Comparison of ENCODE assay signal across 12 cellular contexts in the genomic region with DNA sequence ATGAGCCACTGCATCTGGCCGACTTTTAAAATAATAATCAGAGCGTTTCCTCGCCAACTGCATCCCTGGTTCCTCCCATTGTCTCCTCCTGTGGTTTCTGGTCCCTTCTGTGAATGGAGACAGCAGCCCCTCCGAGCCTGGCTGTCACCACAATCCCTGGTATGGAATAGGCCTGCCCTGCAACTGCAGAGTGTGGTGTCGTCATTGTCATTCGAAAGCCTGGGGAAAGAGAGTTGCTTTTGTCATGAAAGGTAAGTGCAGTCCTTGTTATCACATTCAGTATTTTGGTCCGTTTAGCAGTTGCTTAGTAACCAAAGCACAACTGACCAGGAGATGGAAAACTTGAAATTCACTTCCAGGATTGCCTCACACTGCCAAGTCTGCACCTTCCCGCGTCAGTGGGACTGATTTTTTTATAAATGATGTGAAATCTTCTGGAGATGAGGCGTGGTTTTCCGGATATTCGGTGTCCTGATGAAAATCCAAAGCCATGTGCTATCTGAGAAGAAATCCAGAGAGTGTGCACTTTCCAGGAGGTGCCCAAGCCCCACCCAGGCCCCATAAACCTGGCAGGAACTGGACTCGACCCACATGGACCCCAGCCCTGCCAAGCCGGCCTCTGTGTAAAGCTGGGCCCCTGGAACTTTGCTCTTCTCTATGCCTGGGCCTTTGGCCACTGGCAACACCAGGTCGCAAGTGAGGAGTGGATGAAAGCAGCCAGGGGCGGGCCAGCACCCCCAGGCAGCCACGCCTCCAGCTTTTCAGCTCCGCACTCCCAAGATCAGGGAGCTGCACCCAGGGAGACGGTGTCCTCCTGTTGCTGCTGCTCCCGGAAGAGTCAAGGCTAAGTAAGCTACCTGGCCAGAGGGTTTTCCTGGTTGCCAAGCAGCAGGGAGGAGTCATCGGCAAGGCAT.
DNase-seq lines count a peak whose midpoint lies in the region; ATAC-seq and TF ChIP-seq lines count a peak whose summit lies in the region.
"Had no signal": no experiment of that assay in that cellular context is flagged by ENCODE, and none has a peak within 500 bp of the region (broad histone marks: within the 10 kb centered on the region; RNA-seq: fewer than 3 reads in every experiment).

No MANE protein-coding gene starts in this region.

- no peaks in the 10 kb centered on the region for H3K9me3 Mint-ChIP-seq in T-helper 2 cell treated with Interferon-gamma antibody and Interleukin-4, amounts not matched to agents 5 μg/mL and 100 μg/mL, for 36 hours
- no peaks in the 10 kb centered on the region for H3K9me3 Mint-ChIP-seq in CD8-positive, alpha-beta memory T cell
- H3K9me3 Mint-ChIP-seq: activated naive CD4-positive, alpha-beta T cell treated with anti-CD3 and anti-CD28 coated beads for 36 hours; CD4-positive, alpha-beta T cell; stimulated activated effector memory CD8-positive, alpha-beta T cell treated with anti-CD3 and anti-CD28 coated beads, Interleukin-12 subunit alpha, Interleukin-12 subunit beta, amount 100 ng/mL, for 72 hours had no signal

- H3K36me3 ChIP-seq in lower lobe of right lung (peaks cover 10% of the 10 kb centered on the region), prostate gland (no peaks in the 10 kb centered on the region)
- no peaks in the 10 kb centered on the region for H3K36me3 ChIP-seq in CD8-positive, alpha-beta memory T cell (ENCODE audit: insufficient read depth, low read length)

- 59% methylated on average over 21 of the region's 21 CpGs for WGBS in prostate gland

- intact Hi-C loops in lower lobe of right lung (cut with DNase I) (no loop called here), prostate gland (cut with DNase I) (no loop called here)

- H3K36me3 Mint-ChIP-seq in T-helper 2 cell treated with Interferon-gamma antibody and Interleukin-4, amounts not matched to agents 5 μg/mL and 100 μg/mL, for 36 hours (ENCODE audit: low read depth), result no peaks in the 10 kb centered on the region
- peaks cover 0 to 13% (median 5%) of the 10 kb centered on the region in 3 donors for H3K36me3 Mint-ChIP-seq in CD8-positive, alpha-beta memory T cell
- H3K36me3 Mint-ChIP-seq: stimulated activated effector memory CD8-positive, alpha-beta T cell treated with anti-CD3 and anti-CD28 coated beads, Interleukin-12 subunit alpha, Interleukin-12 subunit beta, amount 100 ng/mL, for 72 hours had no signal

- DNase-seq in AG08396 (ENCODE audit: low spot score) (peak; percentile 33), LHCN-M2 (ENCODE audit: low read depth) (peak; percentile 23), epithelial cell of proximal tubule (ENCODE audit: low read depth) (peak; percentile 42), lower lobe of right lung (no peak), prostate gland (ENCODE audit: low spot score) (no peak)
- DNase-seq in T-helper 2 cell treated with Interferon-gamma antibody and Interleukin-4, amounts not matched to agents 5 μg/mL and 100 μg/mL, for 36 hours (ENCODE audit: low spot score), result no peak
- DNase-seq in CD8-positive, alpha-beta memory T cell, result no peak
- DNase-seq: activated naive CD4-positive, alpha-beta T cell treated with anti-CD3 and anti-CD28 coated beads for 36 hours; CD4-positive, alpha-beta T cell had no signal

- H3K27me3 Mint-ChIP-seq in T-helper 2 cell treated with Interferon-gamma antibody and Interleukin-4, amounts not matched to agents 5 μg/mL and 100 μg/mL, for 36 hours (ENCODE audit: low read depth), result no peaks in the 10 kb centered on the region
- no peaks in the 10 kb centered on the region for H3K27me3 Mint-ChIP-seq in CD8-positive, alpha-beta memory T cell
- H3K27me3 Mint-ChIP-seq: CD4-positive, alpha-beta T cell had no signal

- no peaks in the 10 kb centered on the region for H3K4me1 ChIP-seq in lower lobe of right lung
- no peaks in the 10 kb centered on the region for H3K4me1 ChIP-seq in prostate gland (replicated peaks)
- no peaks in the 10 kb centered on the region for H3K4me1 ChIP-seq in CD8-positive, alpha-beta memory T cell (ENCODE audit: insufficient read depth, low read length)

- H3K27me3 ChIP-seq in lower lobe of right lung (ENCODE audit: low read depth) (no peaks in the 10 kb centered on the region), prostate gland (replicated peaks; ENCODE audit: insufficient read depth) (no peaks in the 10 kb centered on the region)
- no peaks in the 10 kb centered on the region for H3K27me3 ChIP-seq in CD8-positive, alpha-beta memory T cell (ENCODE audit: insufficient read depth, low read length, poor library complexity, severe bottlenecking)
- H3K27me3 ChIP-seq: neutrophil had no signal

- H3K9me3 ChIP-seq in lower lobe of right lung, result no peaks in the 10 kb centered on the region
- H3K9me3 ChIP-seq in prostate gland, result no peaks in the 10 kb centered on the region
- no peaks in the 10 kb centered on the region for H3K9me3 ChIP-seq in CD8-positive, alpha-beta memory T cell (ENCODE audit: low read length)
- H3K9me3 ChIP-seq: neutrophil had no signal

- ATAC-seq in lower lobe of right lung (peak; percentile 75 to 81), GM21576 (IDR thresholded peaks at IDR 0.05; ENCODE audit: unreplicated experiment) (no peak)
- ATAC-seq: stimulated activated effector memory CD8-positive, alpha-beta T cell treated with anti-CD3 and anti-CD28 coated beads, Interleukin-12 subunit alpha, Interleukin-12 subunit beta, amount 100 ng/mL, for 72 hours had no signal

- no peak overlapping the region for H3K27ac Mint-ChIP-seq in T-helper 2 cell treated with Interferon-gamma antibody and Interleukin-4, amounts not matched to agents 5 μg/mL and 100 μg/mL, for 36 hours
- H3K27ac Mint-ChIP-seq in CD8-positive, alpha-beta memory T cell, result no peak overlapping the region
- H3K27ac Mint-ChIP-seq: activated naive CD4-positive, alpha-beta T cell treated with anti-CD3 and anti-CD28 coated beads for 36 hours; CD4-positive, alpha-beta T cell; stimulated activated effector memory CD8-positive, alpha-beta T cell treated with anti-CD3 and anti-CD28 coated beads, Interleukin-12 subunit alpha, Interleukin-12 subunit beta, amount 100 ng/mL, for 72 hours had no signal

- TF ChIP-seq CTCF in epithelial cell of proximal tubule (conservative IDR thresholded peaks at IDR 0.05; ENCODE audit: low read depth, low read length) (no peak), lower lobe of right lung (IDR thresholded peaks at IDR 0.05) (no peak), prostate gland (IDR thresholded peaks at IDR 0.05) (no peak)

- H3K4me3 ChIP-seq in epithelial cell of proximal tubule (ENCODE audit: low read depth, low read length), result no peak overlapping the region
- H3K4me3 ChIP-seq in lower lobe of right lung, result no peak overlapping the region
- no peak overlapping the region for H3K4me3 ChIP-seq in prostate gland
- H3K4me3 ChIP-seq in CD8-positive, alpha-beta memory T cell (ENCODE audit: low read length), result no peak overlapping the region

- H3K27ac ChIP-seq in lower lobe of right lung (peak overlapping the region; percentile 46), prostate gland (no peak overlapping the region)
- H3K27ac ChIP-seq in CD8-positive, alpha-beta memory T cell (ENCODE audit: low read depth, low read length), result no peak overlapping the region
- H3K27ac ChIP-seq: neutrophil had no signal

- POLR2A ChIA-PET in CD8-positive, alpha-beta memory T cell (lab: Charles Lee), result no interaction called here

- CTCF ChIA-PET in CD8-positive, alpha-beta memory T cell (lab: Charles Lee), result no interaction called here

- H3K4me3 Mint-ChIP-seq in T-helper 2 cell treated with Interferon-gamma antibody and Interleukin-4, amounts not matched to agents 5 μg/mL and 100 μg/mL, for 36 hours, result no peak overlapping the region
- H3K4me3 Mint-ChIP-seq in CD8-positive, alpha-beta memory T cell, result no peak overlapping the region
- H3K4me3 Mint-ChIP-seq: activated naive CD4-positive, alpha-beta T cell treated with anti-CD3 and anti-CD28 coated beads for 36 hours; CD4-positive, alpha-beta T cell; stimulated activated effector memory CD8-positive, alpha-beta T cell treated with anti-CD3 and anti-CD28 coated beads, Interleukin-12 subunit alpha, Interleukin-12 subunit beta, amount 100 ng/mL, for 72 hours had no signal

- no peaks in the 10 kb centered on the region for H3K4me1 Mint-ChIP-seq in T-helper 2 cell treated with Interferon-gamma antibody and Interleukin-4, amounts not matched to agents 5 μg/mL and 100 μg/mL, for 36 hours (ENCODE audit: low read depth)
- H3K4me1 Mint-ChIP-seq in CD8-positive, alpha-beta memory T cell, result no peaks in the 10 kb centered on the region
- H3K4me1 Mint-ChIP-seq: stimulated activated effector memory CD8-positive, alpha-beta T cell treated with anti-CD3 and anti-CD28 coated beads, Interleukin-12 subunit alpha, Interleukin-12 subunit beta, amount 100 ng/mL, for 72 hours had no signal

- no peak for TF ChIP-seq POLR2A in prostate gland (IDR thresholded peaks at IDR 0.05)

Comparison
In these comparisons a context has a peak if more than half of its experiments do, and no peak if none do; other contexts are left out.
1. DNase-seq: peak in AG08396 (single experiment), LHCN-M2 (single experiment) and epithelial cell of proximal tubule (single experiment); none in lower lobe of right lung (single experiment), prostate gland (single experiment), T-helper 2 cell treated with Interferon-gamma antibody and Interleukin-4, amounts not matched to agents 5 μg/mL and 100 μg/mL, for 36 hours (single experiment) and CD8-positive, alpha-beta memory T cell (0 of 5).